ENCODE assay signal across 1 cellular context in the genomic region with DNA sequence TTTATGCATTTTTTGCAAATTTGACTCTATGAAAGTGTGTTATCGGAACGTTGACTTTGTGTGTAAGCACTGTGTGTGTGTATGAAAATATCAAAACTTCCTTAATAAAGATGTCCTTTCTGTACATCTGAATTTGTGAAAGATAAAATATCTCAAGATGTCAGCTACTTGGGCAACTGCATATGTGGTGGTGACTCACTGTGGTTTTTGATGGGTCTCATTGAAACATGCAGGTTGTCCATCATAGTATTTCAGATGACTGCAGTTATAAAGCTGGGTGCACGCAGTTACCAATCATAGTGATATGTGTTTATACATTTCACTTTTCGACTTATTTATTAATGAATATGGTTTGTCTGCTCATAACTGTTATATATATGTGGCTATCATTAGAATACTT.
TF ChIP-seq lines count a peak whose summit lies in the region.

No MANE protein-coding gene starts in this region.

TF ChIP-seq in IMR-90, 13 proteins besides CTCF, POLR2A, EP300 and RAD21 (continued from another document):
- no peak for TF ChIP-seq RCOR1 (IDR thresholded peaks at IDR 0.05; ENCODE audit: insufficient replicate concordance, low read length)
- no peak for TF ChIP-seq CEBPB (IDR thresholded peaks at IDR 0.05; ENCODE audit: low read depth, low read length)
- TF ChIP-seq MAZ (IDR thresholded peaks at IDR 0.05; ENCODE audit: borderline replicate concordance, low read depth, low read length): no peak
- no peak for TF ChIP-seq USF2 (IDR thresholded peaks at IDR 0.05; ENCODE audit: low read depth, low read length)
- TF ChIP-seq, protein P1, sequence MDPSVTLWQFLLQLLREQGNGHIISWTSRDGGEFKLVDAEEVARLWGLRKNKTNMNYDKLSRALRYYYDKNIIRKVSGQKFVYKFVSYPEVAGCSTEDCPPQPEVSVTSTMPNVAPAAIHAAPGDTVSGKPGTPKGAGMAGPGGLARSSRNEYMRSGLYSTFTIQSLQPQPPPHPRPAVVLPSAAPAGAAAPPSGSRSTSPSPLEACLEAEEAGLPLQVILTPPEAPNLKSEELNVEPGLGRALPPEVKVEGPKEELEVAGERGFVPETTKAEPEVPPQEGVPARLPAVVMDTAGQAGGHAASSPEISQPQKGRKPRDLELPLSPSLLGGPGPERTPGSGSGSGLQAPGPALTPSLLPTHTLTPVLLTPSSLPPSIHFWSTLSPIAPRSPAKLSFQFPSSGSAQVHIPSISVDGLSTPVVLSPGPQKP (IDR thresholded peaks at IDR 0.05; ENCODE audit: borderline replicate concordance, low read depth, low read length): no peak
- no peak for TF ChIP-seq CHD1 (IDR thresholded peaks at IDR 0.05; ENCODE audit: low read depth, low read length)
